29 cellular contexts compared by ENCODE assay signal in genomic region chr4:179536694-179537093, GRCh38.
"Had no signal": no experiment of that assay in that cellular context is flagged by ENCODE, and none has a peak within 500 bp of the region (broad histone marks: within the 10 kb centered on the region; RNA-seq: fewer than 3 reads in every experiment).

No MANE protein-coding gene starts in this region.

- H3K36me3 Mint-ChIP-seq: activated naive CD8-positive, alpha-beta T cell treated with anti-CD3 and anti-CD28 coated beads, Interleukin-2, amount 10 ng/mL, durations not matched to agents 7 days and 5 days had no signal

- H3K36me3 ChIP-seq: adrenal gland, MG63, SJSA1 had no signal

- H3K27ac ChIP-seq: adrenal gland, SJSA1 had no signal

- H3K4me1 Mint-ChIP-seq: activated CD4-positive, alpha-beta memory T cell treated with anti-CD3 and anti-CD28 coated beads, Interleukin-2, amount 10 ng/mL, durations not matched to agents 7 days and 5 days; activated CD4-positive, alpha-beta T cell treated with anti-CD3 and anti-CD28 coated beads for 36 hours; activated naive CD8-positive, alpha-beta T cell treated with anti-CD3 and anti-CD28 coated beads, Interleukin-2, amount 10 ng/mL, durations not matched to agents 7 days and 5 days had no signal

- ATAC-seq: activated CD4-positive, alpha-beta T cell treated with anti-CD3 and anti-CD28 coated beads for 36 hours; activated T-cell treated with anti-CD3 and anti-CD28 coated beads, Interleukin-2, amount 50 U/mL, for 72 hours; PC-3; SK-N-SH treated with all-trans-retinoic acid at 6 μM for 48 hours had no signal

- H3K9me3 ChIP-seq: adrenal gland, MG63, SJSA1 had no signal

- H3K27ac Mint-ChIP-seq: activated CD4-positive, alpha-beta memory T cell treated with anti-CD3 and anti-CD28 coated beads, Interleukin-2, amount 10 ng/mL, durations not matched to agents 7 days and 5 days; activated CD4-positive, alpha-beta T cell treated with anti-CD3 and anti-CD28 coated beads for 36 hours; activated naive CD8-positive, alpha-beta T cell treated with anti-CD3 and anti-CD28 coated beads, Interleukin-2, amount 10 ng/mL, durations not matched to agents 7 days and 5 days; activated T-cell treated with anti-CD3 and anti-CD28 coated beads, Interleukin-2, amount 50 U/mL, for 72 hours; activated T-helper 2 cell treated with anti-CD3 and anti-CD28 coated beads, Interferon-gamma antibody, Interleukin-2, Interleukin-4, amounts not matched to agents 10 μg/mL and 5 μg/mL and 100 μg/mL, durations not matched to agents 14 hours and 24 hours and 36 hours; T-helper 1 cell treated with Interleukin-12 subunit alpha and Interleukin-12 subunit beta and Interleukin-4 antibody, amounts not matched to agents 30 μg/mL and 1 μg/mL, for 36 hours had no signal

- H3K9me3 Mint-ChIP-seq: T-helper 1 cell treated with Interleukin-12 subunit alpha and Interleukin-12 subunit beta and Interleukin-4 antibody, amounts not matched to agents 30 μg/mL and 1 μg/mL, for 36 hours had no signal

- H3K4me1 ChIP-seq: adrenal gland, SJSA1 had no signal

- H3K27me3 ChIP-seq: adrenal gland, MG63, SJSA1 had no signal

- DNase-seq: activated CD4-positive, alpha-beta memory T cell treated with anti-CD3 and anti-CD28 coated beads, Interleukin-2, amount 10 ng/mL, durations not matched to agents 7 days and 5 days; activated CD4-positive, alpha-beta T cell treated with anti-CD3 and anti-CD28 coated beads for 36 hours; activated CD4-positive, alpha-beta T cell treated with anti-CD3 and anti-CD28 coated beads, Interleukin-2, amount 50 U/mL, for 1 hour; activated CD4-positive, CD25-positive, alpha-beta regulatory T cell; activated CD8-positive, alpha-beta memory T cell treated with anti-CD3 and anti-CD28 coated beads, Interleukin-2, amount 50 U/mL, for 4 hours; activated gamma-delta T cell treated with Interleukin-2 at 50 U/mL for 16 hours; activated naive CD4-positive, alpha-beta T cell treated with anti-CD3 and anti-CD28 coated beads, Interleukin-2, amount 50 U/mL, for 16 hours; activated naive CD8-positive, alpha-beta T cell treated with anti-CD3 and anti-CD28 coated beads, Interleukin-2, amount 10 ng/mL, durations not matched to agents 7 days and 5 days; activated T-cell treated with anti-CD3 and anti-CD28 coated beads, Interleukin-2, amount 50 U/mL, for 72 hours; adrenal gland; anterior cingulate cortex; cerebellar nuclear complex; MG63; MV-4-11; NCI-H1092 treated with DMSO at 0.1 percent for 48 hours; NCI-H1417 treated with DMSO at 0.1 percent for 48 hours; NCI-H1694; NCI-H2029; NCI-H2107; NCI-H2171 treated with DMSO at 0.1 percent for 48 hours; NCI-H226; NCI-H526; NCI-H82; PC-3; SHP77 had no signal

- H3K4me3 Mint-ChIP-seq: activated CD4-positive, alpha-beta memory T cell treated with anti-CD3 and anti-CD28 coated beads, Interleukin-2, amount 10 ng/mL, durations not matched to agents 7 days and 5 days; activated CD4-positive, alpha-beta T cell treated with anti-CD3 and anti-CD28 coated beads for 36 hours; activated naive CD8-positive, alpha-beta T cell treated with anti-CD3 and anti-CD28 coated beads, Interleukin-2, amount 10 ng/mL, durations not matched to agents 7 days and 5 days; activated T-cell treated with anti-CD3 and anti-CD28 coated beads, Interleukin-2, amount 50 U/mL, for 72 hours; T-helper 1 cell treated with Interleukin-12 subunit alpha and Interleukin-12 subunit beta and Interleukin-4 antibody, amounts not matched to agents 30 μg/mL and 1 μg/mL, for 36 hours had no signal

- H3K27me3 Mint-ChIP-seq: activated CD4-positive, alpha-beta memory T cell treated with anti-CD3 and anti-CD28 coated beads, Interleukin-2, amount 10 ng/mL, durations not matched to agents 7 days and 5 days; activated CD4-positive, alpha-beta T cell treated with anti-CD3 and anti-CD28 coated beads for 36 hours; activated naive CD8-positive, alpha-beta T cell treated with anti-CD3 and anti-CD28 coated beads, Interleukin-2, amount 10 ng/mL, durations not matched to agents 7 days and 5 days had no signal

- H3K4me3 ChIP-seq: adrenal gland, MG63, SJSA1 had no signal
